Comparison of ENCODE assay signal across 30 cellular contexts in the genomic region with DNA sequence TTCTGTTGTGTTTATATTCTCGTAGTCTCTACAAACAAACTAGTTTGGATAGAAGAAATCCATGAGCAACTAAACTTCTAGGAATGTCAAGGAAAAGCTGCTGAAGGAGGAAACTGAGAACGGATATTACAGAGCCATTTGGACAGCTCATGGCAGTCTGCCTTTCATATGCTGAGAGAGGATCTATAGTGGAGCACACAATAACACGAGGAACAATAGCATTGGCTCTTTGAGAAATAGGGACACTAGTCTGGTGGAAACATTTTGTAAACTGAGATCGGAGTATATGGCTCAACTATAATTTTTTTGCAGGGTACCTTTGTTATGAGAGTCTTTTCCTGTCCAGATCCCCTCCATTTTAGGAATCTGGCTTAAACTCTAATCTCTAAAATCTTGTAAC.
"Had no signal": no experiment of that assay in that cellular context is flagged by ENCODE, and none has a peak within 500 bp of the region (broad histone marks: within the 10 kb centered on the region; RNA-seq: fewer than 3 reads in every experiment).

No MANE protein-coding gene starts in this region.

- H3K27ac ChIP-seq: brain microvascular endothelial cell, coronary artery, dorsolateral prefrontal cortex, heart left ventricle had no signal

- H3K4me1 ChIP-seq: heart left ventricle had no signal

- H3K36me3 ChIP-seq: brain microvascular endothelial cell, heart left ventricle had no signal

- DNase-seq: activated CD4-positive, alpha-beta memory T cell treated with anti-CD3 and anti-CD28 coated beads, Interleukin-2, amount 10 ng/mL, durations not matched to agents 7 days and 5 days; activated CD4-positive, alpha-beta T cell treated with anti-CD3 and anti-CD28 coated beads for 1 hour; activated CD4-positive, alpha-beta T cell treated with anti-CD3 and anti-CD28 coated beads for 4 hours; activated CD4-positive, alpha-beta T cell treated with anti-CD3 and anti-CD28 coated beads, Interleukin-2, amount 10 ng/mL, durations not matched to agents 7 days and 5 days; activated CD4-positive, alpha-beta T cell treated with anti-CD3 and anti-CD28 coated beads, Interleukin-2, amount 50 U/mL, for 4 hours; activated CD8-positive, alpha-beta memory T cell treated with anti-CD3 and anti-CD28 coated beads, Interleukin-2, amount 50 U/mL, for 48 hours; activated gamma-delta T cell; activated naive CD4-positive, alpha-beta T cell; activated naive CD4-positive, alpha-beta T cell treated with anti-CD3 and anti-CD28 coated beads, Interleukin-2, amount 10 ng/mL, durations not matched to agents 7 days and 5 days; activated naive CD8-positive, alpha-beta T cell treated with anti-CD3 and anti-CD28 coated beads, Interleukin-2, amount 10 ng/mL, durations not matched to agents 7 days and 5 days; activated T-cell treated with anti-CD3 and anti-CD28 coated beads for 4 hours; activated T-cell treated with anti-CD3 and anti-CD28 coated beads, Interleukin-2, amount 50 U/mL, for 24 hours; activated T-cell treated with anti-CD3 and anti-CD28 coated beads, Interleukin-2, amount 50 U/mL, for 72 hours; amniotic stem cell; anterior cingulate cortex; brain microvascular endothelial cell; dorsolateral prefrontal cortex; effector memory CD4-positive, alpha-beta T cell; endodermal cell; foreskin fibroblast; glutamatergic neuron; heart left ventricle; T-helper 17 cell; T1000 had no signal

- H3K27me3 ChIP-seq: brain microvascular endothelial cell, dorsolateral prefrontal cortex had no signal

- ATAC-seq: activated naive CD4-positive, alpha-beta T cell treated with anti-CD3 and anti-CD28 coated beads, Interleukin-2, amount 50 U/mL, for 72 hours; activated T-cell treated with anti-CD3 and anti-CD28 coated beads, Interleukin-2, amount 50 U/mL, for 72 hours; esophagus mucosa; heart left ventricle; T-helper 17 cell had no signal

- H3K4me3 ChIP-seq: coronary artery, dorsolateral prefrontal cortex, heart left ventricle had no signal

- FAIRE-seq: astrocyte, bronchial epithelial cell, frontal cortex had no signal

- H3K9me3 ChIP-seq: heart left ventricle had no signal
